Comparison of ENCODE assay signal across 1 cellular context in the genomic region with DNA sequence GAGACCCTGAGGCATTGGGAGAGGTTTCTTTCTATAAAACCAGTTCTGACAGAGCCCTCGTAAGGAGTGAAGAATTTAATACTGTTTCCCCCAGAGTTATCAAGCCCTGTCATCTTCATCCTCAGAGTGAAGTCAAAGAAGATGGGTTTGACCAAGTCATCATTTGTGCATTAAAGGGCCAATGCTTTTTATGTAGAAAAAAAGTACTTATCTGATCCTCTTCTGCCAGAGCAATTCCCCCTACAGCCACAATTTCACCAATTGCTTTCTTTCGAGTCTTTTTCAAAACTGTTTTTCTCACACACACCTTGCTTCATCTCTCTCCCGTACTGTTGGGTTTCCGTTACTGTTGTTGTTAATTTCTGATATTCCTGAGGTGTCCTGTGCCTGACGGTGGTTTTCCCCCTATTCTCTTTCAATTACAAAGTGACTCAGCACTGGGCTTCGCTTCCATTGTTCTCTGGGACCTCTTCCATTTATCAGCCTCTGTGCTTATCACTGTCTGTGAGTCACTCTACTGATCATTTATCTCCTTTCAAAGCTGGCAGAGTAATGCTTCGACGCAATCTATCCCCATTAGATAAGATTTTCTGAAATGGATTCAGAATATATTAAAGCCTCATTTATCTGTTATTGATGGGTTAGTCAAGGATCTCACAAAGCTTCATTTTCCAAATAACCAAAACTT.
TF ChIP-seq lines count a peak whose summit lies in the region.

No MANE protein-coding gene starts in this region.

TF ChIP-seq in H1, 55 proteins besides CTCF, POLR2A, EP300 and RAD21 (continued from another document):
- no peak for TF ChIP-seq NANOG (IDR thresholded peaks at IDR 0.05; ENCODE audit: insufficient read depth, low read depth, low read length, poor library complexity, severe bottlenecking)
- TF ChIP-seq HDAC6 (IDR thresholded peaks at IDR 0.05; ENCODE audit: low read depth, low read length) = no peak
- peak; percentile 81 for TF ChIP-seq BACH1 (IDR thresholded peaks at IDR 0.05; ENCODE audit: low read length)
- TF ChIP-seq CHD1 (IDR thresholded peaks at IDR 0.05; ENCODE audit: low read depth, low read length) = no peak
- no peak for TF ChIP-seq SP4 (IDR thresholded peaks at IDR 0.05; ENCODE audit: low read length)
- peak; percentile 60; the same call in 1 of the 2 replicates for TF ChIP-seq JUND (IDR thresholded peaks at IDR 0.05; ENCODE audit: low read length)
- no peak for TF ChIP-seq TAF7 (optimal IDR thresholded peaks at IDR 0.05; ENCODE audit: borderline replicate concordance, low read depth, low read length)
- no peak for TF ChIP-seq YY1 (IDR thresholded peaks at IDR 0.05; ENCODE audit: low read depth, low read length)
- no peak for TF ChIP-seq RNF2 (IDR thresholded peaks at IDR 0.05; ENCODE audit: borderline replicate concordance, low read depth, low read length, missing control alignments, poor library complexity, severe bottlenecking)
- no peak for TF ChIP-seq BCL11A (IDR thresholded peaks at IDR 0.05; ENCODE audit: low read depth in 2 of 2, low read length in 2 of 2)
- no peak for TF ChIP-seq GTF2F1 (IDR thresholded peaks at IDR 0.05; ENCODE audit: borderline replicate concordance, low read depth, low read length)
